ENCODE assay signal across 8 cellular contexts in genomic region chr9:137087409-137087925, GRCh38. TPM values are rescaled to one million over a fixed set of nuclear protein-coding genes. Genes with fewer than 3 reads are reported as not detected.
DNase-seq lines count a peak whose midpoint lies in the region; ATAC-seq, FAIRE-seq and TF ChIP-seq lines count a peak whose summit lies in the region.

No MANE protein-coding gene starts in this region.

- peaks cover 3% of the 10 kb centered on the region for H3K27me3 Mint-ChIP-seq in HFFc6 (ENCODE audit: insufficient read depth)
- H3K27me3 Mint-ChIP-seq in activated naive CD8-positive, alpha-beta T cell: no peaks in the 10 kb centered on the region

- peak overlapping the region; percentile 82 to 100 (median 98) for H3K4me2 ChIP-seq in BLaER1 treated with 17β-estradiol and CSF1 and Interleukin-3, amounts not matched to agents 10 nM and 100 nM
- peak overlapping the region; percentile 99 for H3K4me2 ChIP-seq in keratinocyte (ENCODE audit: control insufficient read depth, extremely low read depth, insufficient read depth, low read depth, low read length)

- peaks cover 4% of the 10 kb centered on the region; the same call in 1 of the 2 replicates for H3K36me3 Mint-ChIP-seq in HFFc6 (ENCODE audit: low read depth)
- H3K36me3 Mint-ChIP-seq in activated naive CD8-positive, alpha-beta T cell: no peaks in the 10 kb centered on the region

- H3K4me1 Mint-ChIP-seq in HFFc6 (ENCODE audit: low read depth): peaks cover 52% of the 10 kb centered on the region
- peaks cover 39% of the 10 kb centered on the region for H3K4me1 Mint-ChIP-seq in activated naive CD8-positive, alpha-beta T cell (ENCODE audit: low read depth)

- H3K4me3 Mint-ChIP-seq in HFFc6: peak overlapping the region; percentile 94
- peak overlapping the region; percentile 90 for H3K4me3 Mint-ChIP-seq in activated naive CD8-positive, alpha-beta T cell

- WGBS in testis, 2 donors: 9 to 23% methylated on average over 9 to 22 of the region's 22 CpGs

- peak overlapping the region; percentile 66 to 83 (median 76) for H3K4me3 ChIP-seq in BLaER1 treated with 17β-estradiol and CSF1 and Interleukin-3, amounts not matched to agents 10 nM and 100 nM
- H3K4me3 ChIP-seq in keratinocyte (ENCODE audit: control insufficient read depth in 2 of 3, extremely low read depth in 1 of 3, insufficient read depth in 2 of 3, low read depth in 1 of 3, low read length in 3 of 3) (peak overlapping the region; percentile 69 to 93 (median 76)), testis (peak overlapping the region; percentile 86 to 89)

- H3K27ac Mint-ChIP-seq in HFFc6: peak overlapping the region; percentile 81
- H3K27ac Mint-ChIP-seq in activated naive CD8-positive, alpha-beta T cell: peak overlapping the region; percentile 83

- peaks cover 8 to 23% (median 19%) of the 10 kb centered on the region in 11 experiments; a peak in 20 of 22 replicates for H4K20me1 ChIP-seq in BLaER1 treated with 17β-estradiol and CSF1 and Interleukin-3, amounts not matched to agents 10 nM and 100 nM
- H4K20me1 ChIP-seq in keratinocyte (ENCODE audit: control insufficient read depth, extremely low read depth, insufficient read depth, low read length): no peaks in the 10 kb centered on the region

- ATAC-seq in HG02678 (IDR thresholded peaks at IDR 0.05; ENCODE audit: unreplicated experiment): no peak
- ATAC-seq in HG03565 (IDR thresholded peaks at IDR 0.05; ENCODE audit: unreplicated experiment): no peak

- peak overlapping the region; percentile 78 to 90 (median 83) for H3K9ac ChIP-seq in BLaER1 treated with 17β-estradiol and CSF1 and Interleukin-3, amounts not matched to agents 10 nM and 100 nM
- H3K9ac ChIP-seq in keratinocyte (ENCODE audit: control insufficient read depth, extremely low read depth, insufficient read depth, low read length): peak overlapping the region; percentile 82

- TF ChIP-seq CTCF in HFFc6 (IDR thresholded peaks at IDR 0.05) (no peak), keratinocyte (optimal IDR thresholded peaks at IDR 0.05 in 1 of 3, IDR thresholded peaks at IDR 0.05 in 1 of 3, conservative IDR thresholded peaks at IDR 0.05 in 1 of 3; ENCODE audit: extremely low read depth in 1 of 3, insufficient read depth in 2 of 3, low read length in 3 of 3) (no peak), testis (IDR thresholded peaks at IDR 0.05) (no peak)

- peak overlapping the region; percentile 57 to 94 (median 84) for H3K27ac ChIP-seq in BLaER1 treated with 17β-estradiol and CSF1 and Interleukin-3, amounts not matched to agents 10 nM and 100 nM
- H3K27ac ChIP-seq in keratinocyte (ENCODE audit: control insufficient read depth, insufficient read depth, low read length) (peak overlapping the region; percentile 90), testis (peak overlapping the region; percentile 78 to 94)

- H3K79me2 ChIP-seq in keratinocyte (ENCODE audit: control insufficient read depth, insufficient read depth, low read length): peaks cover 8% of the 10 kb centered on the region

- peaks cover 2% of the 10 kb centered on the region for H3K9me1 ChIP-seq in keratinocyte (ENCODE audit: control insufficient read depth, extremely low read depth, insufficient read depth, low read length)

- DNase-seq in HFFc6 (no peak), keratinocyte (ENCODE audit: low read depth, low spot score) (no peak), testis (no peak)
- no peak for DNase-seq in stimulated activated CD4-positive, alpha-beta T cell treated with anti-CD3 and anti-CD28 coated beads, Interleukin-1b, Interleukin-23, amount 100 ng/mL, for 48 hours

- no peaks in the 10 kb centered on the region for H3K9me3 Mint-ChIP-seq in HFFc6
- H3K9me3 Mint-ChIP-seq in activated naive CD8-positive, alpha-beta T cell (ENCODE audit: low read depth): no peaks in the 10 kb centered on the region

- no peak for FAIRE-seq in keratinocyte (lab: Jason Lieb, UNC)

- H3K36me3 ChIP-seq in BLaER1 treated with 17β-estradiol and CSF1 and Interleukin-3, amounts not matched to agents 10 nM and 100 nM: peaks cover 4 to 34% (median 14%) of the 10 kb centered on the region in 11 experiments; a peak in 16 of 22 replicates
- peaks cover 4 to 13% of the 10 kb centered on the region in 2 experiments for H3K36me3 ChIP-seq in keratinocyte (ENCODE audit: control insufficient read depth in 2 of 2, extremely low read depth in 1 of 2, insufficient read depth in 2 of 2, low read length in 2 of 2)
- no peaks in the 10 kb centered on the region for H3K36me3 ChIP-seq in testis (ENCODE audit: low read depth, missing control alignments)

- intact Hi-C loops in testis (cut with DNase I; ENCODE audit: low total_unique reads): no loop called here

- H3K9me3 ChIP-seq in BLaER1 treated with 17β-estradiol and CSF1 and Interleukin-3, amounts not matched to agents 10 nM and 100 nM (replicated peaks in 1 of 11): no peaks in the 10 kb centered on the region
- no peaks in the 10 kb centered on the region for H3K9me3 ChIP-seq in keratinocyte (ENCODE audit: control insufficient read depth, low read depth, low read length)
- no peaks in the 10 kb centered on the region for H3K9me3 ChIP-seq in testis

- H3K4me1 ChIP-seq in BLaER1 treated with 17β-estradiol and CSF1 and Interleukin-3, amounts not matched to agents 10 nM and 100 nM: peaks cover 71 to 80% (median 77%) of the 10 kb centered on the region in 10 experiments
- peaks cover 48% of the 10 kb centered on the region for H3K4me1 ChIP-seq in keratinocyte (ENCODE audit: control insufficient read depth, extremely low read depth, insufficient read depth, low read length)
- peaks cover 17% of the 10 kb centered on the region for H3K4me1 ChIP-seq in testis

- H2AFZ ChIP-seq in keratinocyte (ENCODE audit: control insufficient read depth, low read length): peak overlapping the region; percentile 70

- no peaks in the 10 kb centered on the region for H3K27me3 ChIP-seq in BLaER1 treated with 17β-estradiol and CSF1 and Interleukin-3, amounts not matched to agents 10 nM and 100 nM
- H3K27me3 ChIP-seq in keratinocyte (ENCODE audit: control insufficient read depth, extremely low read depth, insufficient read depth, low read length) (no peaks in the 10 kb centered on the region), testis (no peaks in the 10 kb centered on the region)

- no peak for TF ChIP-seq POLR2A in testis (IDR thresholded peaks at IDR 0.05)

- dilution Hi-C loops in keratinocyte (cut with MboI; ENCODE audit: extremely low pct_ligation_motif_present, low sequenced_read_pairs): no loop called here

RNA-seq across cellular contexts. Expression of gene MAN1B1, which starts 0.7 kb away (rescaled TPM):
- total RNA-seq in HFFc6 (2021; fragmentation: NEBNext Ultra II Directional; extraction: Animal tissue kit (Norgen Biotek cat#: 25700)): 10 to 100 TPM; 70.1 to 90.2 (median 77.6) TPM
- polyA plus RNA-seq in keratinocyte: 31.4 to 48.2 TPM (median 34.3 TPM) in 3 replicates
- polyA plus RNA-seq in keratinocyte (2011; ENCODE audit: low read depth): 126 TPM
- polyA plus RNA-seq in keratinocyte (2011; cell fraction: cytosol; rRNA removed): 20.5 and 24.1 TPM in 2 replicates
- polyA plus RNA-seq in keratinocyte (2011; cell fraction: nucleus; rRNA removed): 99.9 and 115 TPM in 2 replicates
- polyA plus RNA-seq in keratinocyte (2012; ENCODE audit: low replicate concordance): 35.1 and 36.7 TPM in 2 replicates
- 40.5 to 48.5 TPM (median 42.4 TPM) in 3 replicates for polyA minus RNA-seq in keratinocyte
- polyA minus RNA-seq in keratinocyte (2011; cell fraction: cytosol; rRNA and poly(A)+ RNA removed): 42.0 TPM
- 64.6 and 80.4 TPM in 2 replicates for polyA minus RNA-seq in keratinocyte (2011; cell fraction: nucleus; rRNA and poly(A)+ RNA removed)
- 100 to 1,000 TPM; 122 to 124 TPM for total RNA-seq in testis
- polyA plus RNA-seq in testis (ENCODE audit: insufficient read depth, low read depth, low replicate concordance): 62.2 TPM

RNA-seq across cellular contexts. Expression of gene UAP1L1, which starts 10.2 kb away (rescaled TPM):
- total RNA-seq in HFFc6 (2021; fragmentation: NEBNext Ultra II Directional; extraction: Animal tissue kit (Norgen Biotek cat#: 25700)): 10 to 100 TPM in 5 of 6 experiments, 1 to 10 TPM in 1; 9.4 to 13.1 (median 10.6) TPM
- polyA plus RNA-seq in keratinocyte: 2.7 to 4.3 TPM (median 4.3 TPM) in 3 replicates
- 1.1 TPM for polyA plus RNA-seq in keratinocyte (2011; ENCODE audit: low read depth)
- polyA plus RNA-seq in keratinocyte (2011; cell fraction: cytosol; rRNA removed): 2.1 and 3.0 TPM in 2 replicates
- polyA plus RNA-seq in keratinocyte (2011; cell fraction: nucleus; rRNA removed): 14.2 and 17.5 TPM in 2 replicates
- 4.8 and 5.0 TPM in 2 replicates for polyA plus RNA-seq in keratinocyte (2012; ENCODE audit: low replicate concordance)
- polyA minus RNA-seq in keratinocyte: 2.3 to 5.2 TPM (median 3.5 TPM) in 3 replicates
- polyA minus RNA-seq in keratinocyte (2011; cell fraction: cytosol; rRNA and poly(A)+ RNA removed): 3.3 TPM
- polyA minus RNA-seq in keratinocyte (2011; cell fraction: nucleus; rRNA and poly(A)+ RNA removed): 3.7 and 4.3 TPM in 2 replicates
- total RNA-seq in testis: 10 to 100 TPM in 1 of 2 donors, 1 to 10 TPM in 1; 7.2 to 10.1 TPM
- polyA plus RNA-seq in testis (ENCODE audit: insufficient read depth, low read depth, low replicate concordance): 6.9 TPM

RNA-seq across cellular contexts. Expression of gene SAPCD2, which starts 17.1 kb away (rescaled TPM):
- 10 to 100 TPM in 5 of 6 experiments, 1 to 10 TPM in 1; 7.7 to 14.8 (median 11.3) TPM for total RNA-seq in HFFc6 (2021; fragmentation: NEBNext Ultra II Directional; extraction: Animal tissue kit (Norgen Biotek cat#: 25700))
- polyA plus RNA-seq in keratinocyte: 0.90 to 1.6 TPM (median 1.2 TPM) in 3 replicates
- 0.75 TPM for polyA plus RNA-seq in keratinocyte (2011; ENCODE audit: low read depth)
- 0.47 and 0.81 TPM in 2 replicates for polyA plus RNA-seq in keratinocyte (2011; cell fraction: cytosol; rRNA removed)
- 0.76 and 0.88 TPM in 2 replicates for polyA plus RNA-seq in keratinocyte (2011; cell fraction: nucleus; rRNA removed)
- 1.0 and 2.3 TPM in 2 replicates for polyA plus RNA-seq in keratinocyte (2012; ENCODE audit: low replicate concordance)
- polyA minus RNA-seq in keratinocyte: 0.33 to 1.4 TPM (median 1.0 TPM) in 3 replicates
- 5.6 TPM for polyA minus RNA-seq in keratinocyte (2011; cell fraction: cytosol; rRNA and poly(A)+ RNA removed)
- 0.78 and 1.2 TPM in 2 replicates for polyA minus RNA-seq in keratinocyte (2011; cell fraction: nucleus; rRNA and poly(A)+ RNA removed)
- total RNA-seq in testis: 1 to 10 TPM; 1.4 to 1.7 TPM
- 0.78 TPM for polyA plus RNA-seq in testis (ENCODE audit: insufficient read depth, low read depth, low replicate concordance)

RNA-seq across cellular contexts. Expression of gene DPP7, which starts 27.1 kb away (rescaled TPM):
- 10 to 100 TPM; 47.5 to 90.2 (median 51.1) TPM for total RNA-seq in HFFc6 (2021; fragmentation: NEBNext Ultra II Directional; extraction: Animal tissue kit (Norgen Biotek cat#: 25700))
- polyA plus RNA-seq in keratinocyte (29.7 to 93.1 TPM (median 35.3 TPM) in 3 replicates), testis (ENCODE audit: insufficient read depth, low read depth, low replicate concordance) (242 TPM)
- polyA plus RNA-seq in keratinocyte (2011; ENCODE audit: low read depth): 23.5 TPM
- 19.1 and 50.9 TPM in 2 replicates for polyA plus RNA-seq in keratinocyte (2011; cell fraction: cytosol; rRNA removed)
- polyA plus RNA-seq in keratinocyte (2011; cell fraction: nucleus; rRNA removed): 109 and 166 TPM in 2 replicates
- polyA plus RNA-seq in keratinocyte (2012; ENCODE audit: low replicate concordance): 55.3 and 94.7 TPM in 2 replicates
- polyA minus RNA-seq in keratinocyte: 26.1 to 71.6 TPM (median 46.3 TPM) in 3 replicates
- 93.4 TPM for polyA minus RNA-seq in keratinocyte (2011; cell fraction: cytosol; rRNA and poly(A)+ RNA removed)
- 43.5 and 47.5 TPM in 2 replicates for polyA minus RNA-seq in keratinocyte (2011; cell fraction: nucleus; rRNA and poly(A)+ RNA removed)
- 100 to 1,000 TPM; 207 to 215 TPM for total RNA-seq in testis

RNA-seq across cellular contexts. Expression of gene ENTPD2, which starts 33.6 kb away (rescaled TPM):
- total RNA-seq in HFFc6 (2021; fragmentation: NEBNext Ultra II Directional; extraction: Animal tissue kit (Norgen Biotek cat#: 25700)): under 1 TPM in 3 of 6 experiments, not detected in 3; 0.12 to 0.28 (median 0.16) TPM
- polyA plus RNA-seq in keratinocyte: 0.52 to 1.3 TPM (median 0.65 TPM) in 3 replicates
- 2.4 TPM for polyA plus RNA-seq in keratinocyte (2011; ENCODE audit: low read depth)
- 0.63 and 1.4 TPM in 2 replicates for polyA plus RNA-seq in keratinocyte (2011; cell fraction: cytosol; rRNA removed)
- 4.2 and 5.5 TPM in 2 replicates for polyA plus RNA-seq in keratinocyte (2011; cell fraction: nucleus; rRNA removed)
- polyA plus RNA-seq in keratinocyte (2012; ENCODE audit: low replicate concordance): 2.9 and 10.7 TPM in 2 replicates
- polyA minus RNA-seq in keratinocyte: 0.35 to 2.9 TPM (median 0.59 TPM) in 3 replicates
- 2.9 TPM for polyA minus RNA-seq in keratinocyte (2011; cell fraction: cytosol; rRNA and poly(A)+ RNA removed)
- polyA minus RNA-seq in keratinocyte (2011; cell fraction: nucleus; rRNA and poly(A)+ RNA removed): 2.1 and 2.8 TPM in 2 replicates
- 1 to 10 TPM; 5.7 to 9.6 TPM for total RNA-seq in testis
- polyA plus RNA-seq in testis (ENCODE audit: insufficient read depth, low read depth, low replicate concordance): 8.5 TPM
